Comparison of ENCODE assay signal across 10 cellular contexts in genomic region chr9:133979124-133979920, GRCh38. TPM values are rescaled to one million over a fixed set of nuclear protein-coding genes. Genes with fewer than 3 reads are reported as not detected.
DNase-seq lines count a peak whose midpoint lies in the region; ATAC-seq and TF ChIP-seq lines count a peak whose summit lies in the region.
"Had no signal": no experiment of that assay in that cellular context is flagged by ENCODE, and none has a peak within 500 bp of the region (broad histone marks: within the 10 kb centered on the region; RNA-seq: fewer than 3 reads in every experiment).

No MANE protein-coding gene starts in this region.

- no peaks in the 10 kb centered on the region for H3K36me3 ChIP-seq in sigmoid colon

- intact Hi-C loops in sigmoid colon (cut with DNase I), result no loop called here

- H3K4me3 Mint-ChIP-seq in glutamatergic neuron (ENCODE audit: unreplicated experiment), result peak overlapping the region; percentile 76
- H3K4me3 Mint-ChIP-seq: activated CD4-positive, alpha-beta T cell treated with anti-CD3 and anti-CD28 coated beads, Interleukin-2, amount 10 ng/mL, durations not matched to agents 24 days and 14 days had no signal

- H3K9me3 Mint-ChIP-seq in glutamatergic neuron (ENCODE audit: unreplicated experiment), result peaks cover 23% of the 10 kb centered on the region
- H3K9me3 Mint-ChIP-seq: activated CD4-positive, alpha-beta T cell treated with anti-CD3 and anti-CD28 coated beads, Interleukin-2, amount 10 ng/mL, durations not matched to agents 24 days and 14 days had no signal

- H3K9me3 ChIP-seq in sigmoid colon, result no peaks in the 10 kb centered on the region

- H3K27me3 ChIP-seq in sigmoid colon, result no peaks in the 10 kb centered on the region

- H3K4me1 Mint-ChIP-seq in glutamatergic neuron (ENCODE audit: low read depth, unreplicated experiment), result peaks cover 61% of the 10 kb centered on the region
- H3K4me1 Mint-ChIP-seq: activated CD4-positive, alpha-beta T cell treated with anti-CD3 and anti-CD28 coated beads, Interleukin-2, amount 10 ng/mL, durations not matched to agents 24 days and 14 days had no signal

- no peak for TF ChIP-seq EP300 in sigmoid colon (IDR thresholded peaks at IDR 0.05)

- ATAC-seq in GM19035 (IDR thresholded peaks at IDR 0.05; ENCODE audit: unreplicated experiment) (peak; percentile 61), GM18519 (IDR thresholded peaks at IDR 0.05; ENCODE audit: low FRiP score, unreplicated experiment) (no peak)

- peak overlapping the region; percentile 43 for H3K27ac Mint-ChIP-seq in glutamatergic neuron (ENCODE audit: unreplicated experiment)
- H3K27ac Mint-ChIP-seq: activated CD4-positive, alpha-beta T cell treated with anti-CD3 and anti-CD28 coated beads, Interleukin-2, amount 10 ng/mL, durations not matched to agents 24 days and 14 days had no signal

- H3K36me3 Mint-ChIP-seq in glutamatergic neuron (ENCODE audit: unreplicated experiment), result no peaks in the 10 kb centered on the region

- TF ChIP-seq POLR2A in sigmoid colon (IDR thresholded peaks at IDR 0.05), result no peak

- H3K4me1 ChIP-seq in sigmoid colon, result peaks cover 0 to 20% (median 16%) of the 10 kb centered on the region in 4 donors

- WGBS in sigmoid colon, 2 donors, result 63 to 81% methylated on average over 44 of the region's 44 CpGs

- peak overlapping the region in 3 of 4 donors; percentile 8 to 34 (median 31) for H3K4me3 ChIP-seq in sigmoid colon

- peaks cover 20% of the 10 kb centered on the region for H3K27me3 Mint-ChIP-seq in glutamatergic neuron (ENCODE audit: unreplicated experiment)
- H3K27me3 Mint-ChIP-seq: activated CD4-positive, alpha-beta T cell treated with anti-CD3 and anti-CD28 coated beads, Interleukin-2, amount 10 ng/mL, durations not matched to agents 24 days and 14 days had no signal

- peak overlapping the region in 1 of 4 donors; percentile 16 for H3K27ac ChIP-seq in sigmoid colon
- H3K27ac ChIP-seq: KMS-11 had no signal

- TF ChIP-seq CTCF in glutamatergic neuron (IDR thresholded peaks at IDR 0.05; ENCODE audit: partially characterized antibody, unreplicated experiment) (no peak), sigmoid colon (IDR thresholded peaks at IDR 0.05) (no peak)

- DNase-seq in glutamatergic neuron (peak; percentile 47), sigmoid colon (peak; percentile 73), NCI-H82 (lab: John Stamatoyannopoulos, UW) (no peak), SW480 (ENCODE audit: low spot score) (no peak), HCEC 1CT (no peak)
- DNase-seq: activated CD4-positive, alpha-beta T cell treated with anti-CD3 and anti-CD28 coated beads, Interleukin-2, amount 10 ng/mL, durations not matched to agents 24 days and 14 days had no signal

TF ChIP-seq in PFSK-1, 5 proteins besides CTCF, POLR2A, EP300 and RAD21:
- peak; percentile 94 for TF ChIP-seq FOXP2 (optimal IDR thresholded peaks at IDR 0.05; ENCODE audit: borderline replicate concordance, extremely low read depth, extremely low read length, insufficient read depth)
- TF ChIP-seq SIN3A (IDR thresholded peaks at IDR 0.05; ENCODE audit: borderline replicate concordance, insufficient read depth, low read length), result peak; percentile 47; the same call in 1 of the 2 replicates
- no peak for TF ChIP-seq POLR2AphosphoS5 (IDR thresholded peaks at IDR 0.05; ENCODE audit: low read depth, low read length)
- 0 out of 2 replicates have a peak, but pooled peaks have one; percentile 46 for TF ChIP-seq TAF1 (IDR thresholded peaks at IDR 0.05; ENCODE audit: borderline replicate concordance, insufficient read depth, low read length)
- 0 out of 4 replicates have a peak, but pooled peaks of 1 of the 2 experiments have one; percentile 26 for TF ChIP-seq REST (IDR thresholded peaks at IDR 0.05; ENCODE audit: insufficient read depth in 1 of 2, low read depth in 2 of 2, low read length in 2 of 2)

RNA-seq across cellular contexts. Expression of gene VAV2, which starts 12.8 kb away (rescaled TPM):
- polyA plus RNA-seq in PFSK-1 (2012; ENCODE audit: insufficient read length, low read depth), result 15.2 TPM
- total RNA-seq in glutamatergic neuron (ENCODE audit: unreplicated experiment), result 270 TPM
- total RNA-seq in sigmoid colon, result 1 to 10 TPM; 3.8 to 7.2 (median 6.6) TPM
- polyA plus RNA-seq in sigmoid colon, result 10 to 100 TPM; 14.4 to 23.3 (median 18.5) TPM

RNA-seq across cellular contexts. Expression of gene BRD3OS, which starts 46.0 kb away (rescaled TPM):
- 14.9 TPM for polyA plus RNA-seq in PFSK-1 (2012; ENCODE audit: insufficient read length, low read depth)
- total RNA-seq in glutamatergic neuron (ENCODE audit: unreplicated experiment), result 31.6 TPM
- total RNA-seq in sigmoid colon, result 10 to 100 TPM; 11.7 to 19.4 (median 12.7) TPM
- polyA plus RNA-seq in sigmoid colon, result 1 to 10 TPM; 3.9 to 7.8 (median 4.2) TPM

Comparison
In these comparisons a context has a peak if more than half of its experiments do, and no peak if none do; other contexts are left out.
1. DNase-seq: peak in glutamatergic neuron (single experiment) and sigmoid colon (single experiment); none in NCI-H82 (single experiment), SW480 (single experiment) and HCEC 1CT (single experiment).
2. RNA of gene VAV2, which starts 12.8 kb away (total RNA-seq): 270 TPM in glutamatergic neuron (single experiment); 3.8 to 7.2 TPM in sigmoid colon; every median in the first group is over 10 times any median in the second.